9 cellular contexts compared by ENCODE assay signal in genomic region chr2:219442206-219443015, GRCh38. TPM values are rescaled to one million over a fixed set of nuclear protein-coding genes. Genes with fewer than 3 reads are reported as not detected.
DNase-seq lines count a peak whose midpoint lies in the region; ATAC-seq and TF ChIP-seq lines count a peak whose summit lies in the region.
"Had no signal": no experiment of that assay in that cellular context is flagged by ENCODE, and none has a peak within 500 bp of the region (broad histone marks: within the 10 kb centered on the region; RNA-seq: fewer than 3 reads in every experiment).

No MANE protein-coding gene starts in this region.

- H3K9me3 Mint-ChIP-seq in activated CD8-positive, alpha-beta memory T cell treated with anti-CD3 and anti-CD28 coated beads, Interleukin-2, amount 10 ng/mL, durations not matched to agents 7 days and 5 days (ENCODE audit: low read depth) = no peaks in the 10 kb centered on the region
- no peaks in the 10 kb centered on the region for H3K9me3 Mint-ChIP-seq in activated naive CD8-positive, alpha-beta T cell treated with anti-CD3 and anti-CD28 coated beads, Interleukin-2, amount 50 U/mL, for 24 hours

- no peak for TF ChIP-seq CTCF in GM10266 (IDR thresholded peaks at IDR 0.05; ENCODE audit: control insufficient read depth, insufficient read depth, low read depth, missing control alignments)

- H3K4me3 Mint-ChIP-seq in activated CD8-positive, alpha-beta memory T cell treated with anti-CD3 and anti-CD28 coated beads, Interleukin-2, amount 10 ng/mL, durations not matched to agents 7 days and 5 days = peak overlapping the region; percentile 30
- peak overlapping the region; percentile 62 for H3K4me3 Mint-ChIP-seq in activated naive CD8-positive, alpha-beta T cell treated with anti-CD3 and anti-CD28 coated beads, Interleukin-2, amount 50 U/mL, for 24 hours

- H3K4me1 Mint-ChIP-seq in activated CD8-positive, alpha-beta memory T cell treated with anti-CD3 and anti-CD28 coated beads, Interleukin-2, amount 10 ng/mL, durations not matched to agents 7 days and 5 days = peaks cover 2% of the 10 kb centered on the region
- H3K4me1 Mint-ChIP-seq in activated naive CD8-positive, alpha-beta T cell treated with anti-CD3 and anti-CD28 coated beads, Interleukin-2, amount 50 U/mL, for 24 hours = peaks cover 16% of the 10 kb centered on the region

- H3K27ac Mint-ChIP-seq in activated CD8-positive, alpha-beta memory T cell treated with anti-CD3 and anti-CD28 coated beads, Interleukin-2, amount 10 ng/mL, durations not matched to agents 7 days and 5 days = no peak overlapping the region
- no peak overlapping the region for H3K27ac Mint-ChIP-seq in activated naive CD8-positive, alpha-beta T cell treated with anti-CD3 and anti-CD28 coated beads, Interleukin-2, amount 50 U/mL, for 24 hours

- H3K4me3 ChIP-seq in thymus (ENCODE audit: low read length) = peak overlapping the region; percentile 57

- peaks cover 30% of the 10 kb centered on the region for H3K27me3 Mint-ChIP-seq in activated CD8-positive, alpha-beta memory T cell treated with anti-CD3 and anti-CD28 coated beads, Interleukin-2, amount 10 ng/mL, durations not matched to agents 7 days and 5 days
- H3K27me3 Mint-ChIP-seq in activated naive CD8-positive, alpha-beta T cell treated with anti-CD3 and anti-CD28 coated beads, Interleukin-2, amount 50 U/mL, for 24 hours = peaks cover 25% of the 10 kb centered on the region

- H3K27ac ChIP-seq in layer of hippocampus (ENCODE audit: low read depth, low read length) (peak overlapping the region; percentile 62), thymus (ENCODE audit: low read depth) (no peak overlapping the region)

- H3K36me3 Mint-ChIP-seq in activated CD8-positive, alpha-beta memory T cell treated with anti-CD3 and anti-CD28 coated beads, Interleukin-2, amount 10 ng/mL, durations not matched to agents 7 days and 5 days = no peaks in the 10 kb centered on the region
- no peaks in the 10 kb centered on the region for H3K36me3 Mint-ChIP-seq in activated naive CD8-positive, alpha-beta T cell treated with anti-CD3 and anti-CD28 coated beads, Interleukin-2, amount 50 U/mL, for 24 hours (ENCODE audit: low read depth)

- no peaks in the 10 kb centered on the region for H3K36me3 ChIP-seq in thymus (ENCODE audit: control insufficient read depth, insufficient read depth)

- H3K4me1 ChIP-seq in thymus (ENCODE audit: control insufficient read depth, insufficient read depth, low read length) = no peaks in the 10 kb centered on the region

- no peak for ATAC-seq in activated CD8-positive, alpha-beta memory T cell treated with anti-CD3 and anti-CD28 coated beads, Interleukin-2, amount 10 ng/mL, durations not matched to agents 7 days and 5 days
- no peak for ATAC-seq in activated naive CD8-positive, alpha-beta T cell treated with anti-CD3 and anti-CD28 coated beads, Interleukin-2, amount 50 U/mL, for 24 hours

- WGBS in thymus = 9% methylated on average over 45 of the region's 45 CpGs

- H3K27me3 ChIP-seq in layer of hippocampus (ENCODE audit: control insufficient read depth, insufficient read depth, low read length) (peaks cover 15% of the 10 kb centered on the region), thymus (ENCODE audit: control insufficient read depth, insufficient read depth) (peaks cover 35% of the 10 kb centered on the region)

- CTCF ChIA-PET in activated CD8-positive, alpha-beta memory T cell treated with anti-CD3 and anti-CD28 coated beads, Interleukin-2, amount 10 ng/mL, durations not matched to agents 7 days and 5 days (lab: Charles Lee) = interaction anchor here (0.6 to 1.0 kb wide), 2 partner anchors 17 to 27 kb away, joined by 3 to 5 read pairs; no protein-coding TSS in a partner anchor

- no peak for DNase-seq in activated CD8-positive, alpha-beta memory T cell treated with anti-CD3 and anti-CD28 coated beads, Interleukin-2, amount 10 ng/mL, durations not matched to agents 7 days and 5 days
- no peak for DNase-seq in activated CD8-positive, alpha-beta memory T cell treated with anti-CD3 and anti-CD28 coated beads, Interleukin-2, amount 50 U/mL, for 48 hours
- DNase-seq in activated naive CD8-positive, alpha-beta T cell treated with anti-CD3 and anti-CD28 coated beads, Interleukin-2, amount 50 U/mL, for 24 hours = no peak
- DNase-seq in NOMO-1 (lab: John Stamatoyannopoulos, UW; ENCODE audit: unreplicated experiment in 2 of 2) (no peak), GM10266 (ENCODE audit: extremely low spot score) (no peak), H4 (ENCODE audit: low spot score) (no peak)
- DNase-seq: GDM1 had no signal

- no peaks in the 10 kb centered on the region for H3K9me3 ChIP-seq in thymus (ENCODE audit: control insufficient read depth)

RNA-seq across cellular contexts. Expression of gene SPEG, which starts 7.8 kb away (rescaled TPM):
- total RNA-seq in activated CD8-positive, alpha-beta memory T cell treated with anti-CD3 and anti-CD28 coated beads, Interleukin-2, amount 10 ng/mL, durations not matched to agents 7 days and 5 days = 1 to 10 TPM in 1 of 2 experiments, under 1 TPM in 1; 0.52 to 1.3 TPM
- 19.8 TPM for polyA plus RNA-seq in thymus
- total RNA-seq in H4 (2014; rRNA removed; shearing (Covaris generic)) = 2.5 and 3.7 TPM in 2 replicates

RNA-seq across cellular contexts. Expression of gene DES, which starts 24.2 kb away (rescaled TPM):
- not detected for total RNA-seq in activated CD8-positive, alpha-beta memory T cell treated with anti-CD3 and anti-CD28 coated beads, Interleukin-2, amount 10 ng/mL, durations not matched to agents 7 days and 5 days
- 21.6 TPM for polyA plus RNA-seq in thymus
- total RNA-seq in H4 (2014; rRNA removed; shearing (Covaris generic)) = 0.68 and 1.2 TPM in 2 replicates

RNA-seq across cellular contexts. Expression of gene DNPEP, which starts 54.7 kb away (rescaled TPM):
- 10 to 100 TPM; 60.3 to 64.8 TPM for total RNA-seq in activated CD8-positive, alpha-beta memory T cell treated with anti-CD3 and anti-CD28 coated beads, Interleukin-2, amount 10 ng/mL, durations not matched to agents 7 days and 5 days
- 105 TPM for polyA plus RNA-seq in thymus
- 79.9 and 87.7 TPM in 2 replicates for total RNA-seq in H4 (2014; rRNA removed; shearing (Covaris generic))

RNA-seq across cellular contexts. Expression of gene GMPPA, which starts 56.3 kb away (rescaled TPM):
- 10 to 100 TPM; 36.5 to 42.6 TPM for total RNA-seq in activated CD8-positive, alpha-beta memory T cell treated with anti-CD3 and anti-CD28 coated beads, Interleukin-2, amount 10 ng/mL, durations not matched to agents 7 days and 5 days
- polyA plus RNA-seq in thymus = 32.7 TPM
- 74.0 TPM in 2 replicates for total RNA-seq in H4 (2014; rRNA removed; shearing (Covaris generic))
